12 cellular contexts compared by ENCODE assay signal in genomic region chr15:30334152-30334551, GRCh38. TPM values are rescaled to one million over a fixed set of nuclear protein-coding genes. Genes with fewer than 3 reads are reported as not detected.
DNase-seq lines count a peak whose midpoint lies in the region; ATAC-seq, FAIRE-seq and TF ChIP-seq lines count a peak whose summit lies in the region.
"Not testable (repeated sequence)": the region's sequence is repeated elsewhere in the genome, so short reads cannot be mapped to it uniquely, and the experiment has no call there.
"Had no signal": no experiment of that assay in that cellular context is flagged by ENCODE, and none has a peak within 500 bp of the region (broad histone marks: within the 10 kb centered on the region; RNA-seq: fewer than 3 reads in every experiment).

No MANE protein-coding gene starts in this region.

- TF ChIP-seq POLR2A in GM12891 (IDR thresholded peaks at IDR 0.05; ENCODE audit: low read depth, low read length), result not testable (repeated sequence)

- CTCF ChIA-PET in activated B cell treated with CpG ODN at 0.5 μM for 24 hours (lab: Charles Lee), result not testable (repeated sequence)

- POLR2A ChIA-PET in activated B cell treated with CpG ODN at 0.5 μM for 24 hours (lab: Charles Lee), result not testable (repeated sequence)

- H3K9me3 Mint-ChIP-seq in activated B cell treated with CpG ODN at 0.5 μM for 24 hours; stimulated activated naive B cell treated with anti-CD40 and anti-IgM and Interleukin-4, amounts not matched to agents 10 μg/mL and 1 μg/mL and 100 μg/mL, for 72 hours: not testable (repeated sequence)

- H3K4me3 Mint-ChIP-seq in activated B cell treated with CpG ODN at 0.5 μM for 24 hours; stimulated activated naive B cell treated with anti-CD40 and anti-IgM and Interleukin-4, amounts not matched to agents 10 μg/mL and 1 μg/mL and 100 μg/mL, for 72 hours: not testable (repeated sequence)

- ATAC-seq in GM18517 (IDR thresholded peaks at IDR 0.05; ENCODE audit: unreplicated experiment) (peak; percentile 45), GM18870 (IDR thresholded peaks at IDR 0.05; ENCODE audit: unreplicated experiment) (peak; percentile 45), GM19463 (IDR thresholded peaks at IDR 0.05; ENCODE audit: unreplicated experiment) (peak; percentile 78), HG02870 (IDR thresholded peaks at IDR 0.05; ENCODE audit: unreplicated experiment) (peak; percentile 68), HG03175 (IDR thresholded peaks at IDR 0.05; ENCODE audit: unreplicated experiment) (peak; percentile 66), activated B cell treated with CpG ODN at 0.5 μM for 24 hours (ENCODE audit: low read depth) (peak; percentile 77)
- ATAC-seq in stimulated activated naive B cell treated with anti-CD40 and anti-IgM and Interleukin-4, amounts not matched to agents 10 μg/mL and 1 μg/mL and 100 μg/mL, for 72 hours (replicated peaks), result peak; percentile 88 to 90

- H3K27me3 Mint-ChIP-seq in activated B cell treated with CpG ODN at 0.5 μM for 24 hours; stimulated activated naive B cell treated with anti-CD40 and anti-IgM and Interleukin-4, amounts not matched to agents 10 μg/mL and 1 μg/mL and 100 μg/mL, for 72 hours: not testable (repeated sequence)

- DNase-seq in GM12891 (ENCODE audit: insufficient read length, low spot score); activated B cell treated with CpG ODN at 0.5 μM for 24 hours: not testable (repeated sequence)
- peak; percentile 1 for DNase-seq in stimulated activated naive B cell treated with anti-CD40 and anti-IgM and Interleukin-4, amounts not matched to agents 10 μg/mL and 1 μg/mL and 100 μg/mL, for 72 hours

- FAIRE-seq in GM12891 (lab: Jason Lieb, UNC), result peak; percentile 58

- H3K36me3 Mint-ChIP-seq in activated B cell treated with CpG ODN at 0.5 μM for 24 hours (ENCODE audit: low read depth); stimulated activated naive B cell treated with anti-CD40 and anti-IgM and Interleukin-4, amounts not matched to agents 10 μg/mL and 1 μg/mL and 100 μg/mL, for 72 hours: not testable (repeated sequence)

- intact Hi-C loops in activated B cell treated with CpG ODN at 0.5 μM for 24 hours (cut with micrococcal nuclease), result not testable (repeated sequence)

- not testable (repeated sequence) for TF ChIP-seq CTCF in activated B cell treated with CpG ODN at 0.5 μM for 24 hours (IDR thresholded peaks at IDR 0.05)

- not testable (repeated sequence) for H3K4me1 Mint-ChIP-seq in activated B cell treated with CpG ODN at 0.5 μM for 24 hours; stimulated activated naive B cell treated with anti-CD40 and anti-IgM and Interleukin-4, amounts not matched to agents 10 μg/mL and 1 μg/mL and 100 μg/mL, for 72 hours

- not testable (repeated sequence) for H3K27ac Mint-ChIP-seq in activated B cell treated with CpG ODN at 0.5 μM for 24 hours; stimulated activated naive B cell treated with anti-CD40 and anti-IgM and Interleukin-4, amounts not matched to agents 10 μg/mL and 1 μg/mL and 100 μg/mL, for 72 hours

RNA-seq across cellular contexts. Expression of gene CHRFAM7A, which starts 59.2 kb away (rescaled TPM):
- polyA plus RNA-seq in GM12891 (2012; ENCODE audit: low read depth, missing spikeins), result not detected
- total RNA-seq in activated B cell treated with CpG ODN at 0.5 μM for 24 hours, result 0.95 TPM in 1 of 2 replicates, not detected in the other
- total RNA-seq: HFFc6, HT-29, SJSA1 had no signal
- polyA plus RNA-seq: BJ had no signal
